In the genomic region with DNA sequence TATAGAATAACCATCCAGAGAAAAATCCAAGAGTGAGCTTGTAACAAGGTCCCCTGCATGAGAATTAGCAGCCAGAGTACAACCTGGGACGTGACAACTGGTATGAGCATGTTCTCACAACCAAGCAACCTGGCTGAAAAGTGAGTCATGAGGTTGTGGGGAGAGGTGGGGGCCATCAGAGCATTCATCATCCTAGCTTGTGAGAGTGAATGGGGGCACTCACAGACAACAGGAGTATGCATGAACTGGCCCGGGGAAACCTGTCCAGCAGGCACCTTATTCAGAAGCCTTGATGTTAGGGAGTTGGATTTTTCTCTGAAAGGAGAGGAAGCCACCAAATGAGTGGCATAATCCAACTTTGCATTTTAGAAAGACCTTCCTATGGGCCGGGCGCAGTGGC, we compare ENCODE assay signal across 30 cellular contexts.
DNase-seq lines count a peak whose midpoint lies in the region; ATAC-seq and TF ChIP-seq lines count a peak whose summit lies in the region.
"Had no signal": no experiment of that assay in that cellular context is flagged by ENCODE, and none has a peak within 500 bp of the region (broad histone marks: within the 10 kb centered on the region; RNA-seq: fewer than 3 reads in every experiment).

No MANE protein-coding gene starts in this region.

- no peak for TF ChIP-seq CTCF in PC-9 (conservative IDR thresholded peaks at IDR 0.05)
- TF ChIP-seq CTCF in epithelial cell of esophagus (IDR thresholded peaks at IDR 0.05; ENCODE audit: insufficient read depth, low read depth, low read length, missing control alignments), result no peak
- TF ChIP-seq CTCF in progenitor cell of endocrine pancreas (IDR thresholded peaks at IDR 0.05; ENCODE audit: unreplicated experiment), result no peak
- no peak for TF ChIP-seq CTCF in left lung (IDR thresholded peaks at IDR 0.05)

- no peaks in the 10 kb centered on the region for H3F3A ChIP-seq in PC-9 (ENCODE audit: insufficient read depth, low read depth)

- POLR2A ChIA-PET in PC-9 (lab: Charles Lee; ENCODE audit: unreplicated experiment), result interaction anchor here (0.6 kb wide), 1 partner anchor 17 kb away, joined by 3 read pairs; no protein-coding TSS in a partner anchor

- CTCF ChIA-PET in PC-9 (lab: Charles Lee), result no interaction called here

- peaks cover 21% of the 10 kb centered on the region for H3K4me1 Mint-ChIP-seq in progenitor cell of endocrine pancreas (ENCODE audit: low read depth)
- H3K4me1 Mint-ChIP-seq: activated CD4-positive, alpha-beta memory T cell treated with anti-CD3 and anti-CD28 coated beads, Interleukin-2, amount 10 ng/mL, durations not matched to agents 7 days and 5 days; CD4-positive, alpha-beta memory T cell; naive B cell had no signal

- H3K79me2 ChIP-seq in PC-9 (ENCODE audit: low read depth), result no peaks in the 10 kb centered on the region

- H3K27ac ChIP-seq in PC-9 (no peak overlapping the region), left lung (no peak overlapping the region)
- H3K27ac ChIP-seq: 22Rv1, GM23248, thoracic aorta had no signal

- H3K4me3 ChIP-seq in PC-9 (no peak overlapping the region), epithelial cell of esophagus (ENCODE audit: low read length) (no peak overlapping the region), left lung (no peak overlapping the region)
- H3K4me3 ChIP-seq: GM23248, left ventricle myocardium inferior, thoracic aorta had no signal

- BruUV-seq in PC-9 (replicated peaks; lab: Mats Ljungman, UMichigan), result no TSS peak

- H3K36me3 ChIP-seq in PC-9 (ENCODE audit: low read depth), result no peaks in the 10 kb centered on the region
- H3K36me3 ChIP-seq in left lung, result no peaks in the 10 kb centered on the region
- H3K36me3 ChIP-seq: thoracic aorta had no signal

- peaks cover 3% of the 10 kb centered on the region for H3K27me3 Mint-ChIP-seq in progenitor cell of endocrine pancreas
- H3K27me3 Mint-ChIP-seq: activated CD4-positive, alpha-beta memory T cell treated with anti-CD3 and anti-CD28 coated beads, Interleukin-2, amount 10 ng/mL, durations not matched to agents 7 days and 5 days; CD4-positive, alpha-beta memory T cell; naive B cell had no signal

- H2AFZ ChIP-seq in PC-9, result no peak overlapping the region
- H2AFZ ChIP-seq: GM23248 had no signal

- H3K27me3 ChIP-seq in PC-9 (ENCODE audit: insufficient read depth, low read depth) (no peaks in the 10 kb centered on the region), left lung (no peaks in the 10 kb centered on the region)

- intact Hi-C loops in PC-9 (cut with micrococcal nuclease; ENCODE audit: unreplicated experiment) (no loop called here), left lung (cut with DNase I) (no loop called here)

- H3K9me3 ChIP-seq in PC-9 (ENCODE audit: insufficient read depth, low read depth) (no peaks in the 10 kb centered on the region), left lung (no peaks in the 10 kb centered on the region)
- H3K9me3 ChIP-seq: left ventricle myocardium inferior, thoracic aorta had no signal

- H3K4me1 ChIP-seq in PC-9 (replicated peaks; ENCODE audit: insufficient read depth) (no peaks in the 10 kb centered on the region; the same call in 1 of the 2 replicates), left lung (no peaks in the 10 kb centered on the region)

- no peak overlapping the region for H3K4me3 Mint-ChIP-seq in progenitor cell of endocrine pancreas (ENCODE audit: low read depth)
- H3K4me3 Mint-ChIP-seq: activated CD4-positive, alpha-beta memory T cell treated with anti-CD3 and anti-CD28 coated beads, Interleukin-2, amount 10 ng/mL, durations not matched to agents 7 days and 5 days; CD4-positive, alpha-beta memory T cell; HFFc6; naive B cell had no signal

- H3K4me2 ChIP-seq in PC-9, result no peak overlapping the region

- H4K20me1 ChIP-seq in PC-9 (ENCODE audit: insufficient read depth), result no peaks in the 10 kb centered on the region

- DNase-seq in DMS 273 (lab: John Stamatoyannopoulos, UW; ENCODE audit: unreplicated experiment), result peak; percentile 25
- no peak for DNase-seq in DMS 273 treated with DMSO at 0.1 percent for 48 hours (lab: John Stamatoyannopoulos, UW)
- DNase-seq in PC-9, result peak; percentile 59 to 76
- DNase-seq in epithelial cell of esophagus (ENCODE audit: low read depth), result peak; percentile 64
- DNase-seq in progenitor cell of endocrine pancreas (ENCODE audit: low spot score, unreplicated experiment), result no peak
- no peak for DNase-seq in NCI-H446 treated with DMSO at 0.1 percent for 48 hours (lab: John Stamatoyannopoulos, UW)
- DNase-seq in left lung, result no peak
- DNase-seq: activated CD4-positive, alpha-beta memory T cell treated with anti-CD3 and anti-CD28 coated beads, Interleukin-2, amount 10 ng/mL, durations not matched to agents 7 days and 5 days; anterior cingulate cortex; CD4-positive, alpha-beta memory T cell; central memory CD4-positive, alpha-beta T cell; dermis blood vessel endothelial cell; GF-D8; glutamatergic neuron; GM23248; HFFc6; KBM-7; left ventricle myocardium inferior; naive B cell; NCI-H1436; NCI-H526 treated with DMSO at 0.1 percent for 48 hours; nucleus accumbens; SHP77; stimulated activated CD4-positive, alpha-beta T cell treated with anti-CD3 and anti-CD28 coated beads, Interleukin-4, amount 100 ng/mL, for 1 hour; stimulated activated naive CD4-positive, alpha-beta T cell treated with Interleukin-2 at 50 U/mL for 16 hours had no signal

- ATAC-seq in GM21526 (IDR thresholded peaks at IDR 0.05; ENCODE audit: low FRiP score, unreplicated experiment) (no peak), left lung (no peak)
- ATAC-seq: activated naive CD4-positive, alpha-beta T cell treated with anti-CD3 and anti-CD28 coated beads, Interleukin-2, amount 50 U/mL, for 72 hours had no signal

- no peaks in the 10 kb centered on the region for H3K9me3 Mint-ChIP-seq in progenitor cell of endocrine pancreas (ENCODE audit: low read depth)
- H3K9me3 Mint-ChIP-seq: activated CD4-positive, alpha-beta memory T cell treated with anti-CD3 and anti-CD28 coated beads, Interleukin-2, amount 10 ng/mL, durations not matched to agents 7 days and 5 days; activated naive CD4-positive, alpha-beta T cell treated with anti-CD3 and anti-CD28 coated beads, Interleukin-2, amount 50 U/mL, for 72 hours; activated T-helper 2 cell treated with anti-CD3 and anti-CD28 coated beads, Interferon-gamma antibody, Interleukin-2, Interleukin-4, amounts not matched to agents 10 μg/mL and 5 μg/mL and 100 μg/mL, durations not matched to agents 14 hours and 24 hours and 36 hours; HFFc6; naive B cell had no signal

- H3K9me2 ChIP-seq in PC-9 (ENCODE audit: insufficient read depth), result no peaks in the 10 kb centered on the region

- no peaks in the 10 kb centered on the region for H3K36me3 Mint-ChIP-seq in progenitor cell of endocrine pancreas (ENCODE audit: insufficient read depth)
- H3K36me3 Mint-ChIP-seq: activated naive CD4-positive, alpha-beta T cell treated with anti-CD3 and anti-CD28 coated beads, Interleukin-2, amount 50 U/mL, for 72 hours; naive B cell had no signal

- H3K27ac Mint-ChIP-seq in progenitor cell of endocrine pancreas, result peak overlapping the region; percentile 75
- H3K27ac Mint-ChIP-seq: activated CD4-positive, alpha-beta memory T cell treated with anti-CD3 and anti-CD28 coated beads, Interleukin-2, amount 10 ng/mL, durations not matched to agents 7 days and 5 days; activated naive CD4-positive, alpha-beta T cell treated with anti-CD3 and anti-CD28 coated beads, Interleukin-2, amount 50 U/mL, for 72 hours; activated T-helper 2 cell treated with anti-CD3 and anti-CD28 coated beads, Interferon-gamma antibody, Interleukin-2, Interleukin-4, amounts not matched to agents 10 μg/mL and 5 μg/mL and 100 μg/mL, durations not matched to agents 14 hours and 24 hours and 36 hours; CD4-positive, alpha-beta memory T cell; HFFc6; naive B cell had no signal

Comparison
In these comparisons a context has a peak if more than half of its experiments do, and no peak if none do; other contexts are left out.
1. DNase-seq: peak in DMS 273 (single experiment), PC-9 (2 of 2) and epithelial cell of esophagus (single experiment); none in DMS 273 treated with DMSO at 0.1 percent for 48 hours (single experiment), progenitor cell of endocrine pancreas (single experiment), NCI-H446 treated with DMSO at 0.1 percent for 48 hours (single experiment) and left lung (0 of 2).